15 cellular contexts compared by ENCODE assay signal in genomic region chr11:218815-219593, GRCh38. TPM values are rescaled to one million over a fixed set of nuclear protein-coding genes. Genes with fewer than 3 reads are reported as not detected.
DNase-seq lines count a peak whose midpoint lies in the region; ATAC-seq and TF ChIP-seq lines count a peak whose summit lies in the region.
"Had no signal": no experiment of that assay in that cellular context is flagged by ENCODE, and none has a peak within 500 bp of the region (broad histone marks: within the 10 kb centered on the region; RNA-seq: fewer than 3 reads in every experiment).

No MANE protein-coding gene starts in this region.

- H3K36me3 ChIP-seq in upper lobe of left lung: peaks cover 6 to 37% (median 21%) of the 10 kb centered on the region in 4 donors
- H3K36me3 ChIP-seq in CD8-positive, alpha-beta memory T cell (ENCODE audit: insufficient read depth, low read length): peaks cover 10% of the 10 kb centered on the region

- H3K27ac Mint-ChIP-seq in activated naive CD4-positive, alpha-beta T cell treated with anti-CD3 and anti-CD28 coated beads, Interleukin-2, amount 50 U/mL, for 72 hours: peak overlapping the region; percentile 71 to 80
- H3K27ac Mint-ChIP-seq in activated naive CD4-positive, alpha-beta T cell treated with anti-CD3 and anti-CD28 coated beads for 36 hours: no peak overlapping the region
- H3K27ac Mint-ChIP-seq in activated T-helper 17 cell treated with anti-CD3 and anti-CD28 coated beads, Interleukin-2, amount 50 U/mL, for 72 hours: peak overlapping the region; percentile 70
- H3K27ac Mint-ChIP-seq in chondrocyte (ENCODE audit: unreplicated experiment): no peak overlapping the region
- peak overlapping the region in 3 of 8 donors; percentile 27 to 42 (median 30) for H3K27ac Mint-ChIP-seq in CD8-positive, alpha-beta memory T cell
- H3K27ac Mint-ChIP-seq: CD8-positive, alpha-beta T cell had no signal

- no peak for ATAC-seq in activated naive CD4-positive, alpha-beta T cell treated with anti-CD3 and anti-CD28 coated beads, Interleukin-2, amount 50 U/mL, for 72 hours
- ATAC-seq in activated T-helper 17 cell treated with anti-CD3 and anti-CD28 coated beads, Interleukin-2, amount 50 U/mL, for 72 hours (replicated peaks): no peak
- no peak for ATAC-seq in upper lobe of left lung (ENCODE audit: low FRiP score in 2 of 2)
- ATAC-seq: CD8-positive, alpha-beta T cell had no signal

- intact Hi-C loops in activated naive CD4-positive, alpha-beta T cell treated with anti-CD3 and anti-CD28 coated beads for 36 hours (cut with micrococcal nuclease): no loop called here

- no peaks in the 10 kb centered on the region for H3K4me1 ChIP-seq in upper lobe of left lung
- no peaks in the 10 kb centered on the region for H3K4me1 ChIP-seq in CD8-positive, alpha-beta memory T cell (ENCODE audit: insufficient read depth, low read length)

- no peak overlapping the region for H3K27ac ChIP-seq in upper lobe of left lung
- H3K27ac ChIP-seq in CD8-positive, alpha-beta memory T cell (ENCODE audit: low read depth, low read length): no peak overlapping the region

- H3K4me3 Mint-ChIP-seq in activated naive CD4-positive, alpha-beta T cell treated with anti-CD3 and anti-CD28 coated beads for 36 hours: no peak overlapping the region
- H3K4me3 Mint-ChIP-seq in activated T-helper 17 cell treated with anti-CD3 and anti-CD28 coated beads, Interleukin-2, amount 50 U/mL, for 72 hours: no peak overlapping the region
- no peak overlapping the region for H3K4me3 Mint-ChIP-seq in chondrocyte (ENCODE audit: unreplicated experiment)
- no peak overlapping the region for H3K4me3 Mint-ChIP-seq in CD8-positive, alpha-beta memory T cell
- H3K4me3 Mint-ChIP-seq: CD8-positive, alpha-beta T cell had no signal

- H3K9me3 ChIP-seq in upper lobe of left lung: no peaks in the 10 kb centered on the region
- no peaks in the 10 kb centered on the region for H3K9me3 ChIP-seq in CD8-positive, alpha-beta memory T cell (ENCODE audit: low read length)

- H3K36me3 Mint-ChIP-seq in activated naive CD4-positive, alpha-beta T cell treated with anti-CD3 and anti-CD28 coated beads, Interleukin-2, amount 50 U/mL, for 72 hours: no peaks in the 10 kb centered on the region
- peaks cover 6% of the 10 kb centered on the region for H3K36me3 Mint-ChIP-seq in activated naive CD4-positive, alpha-beta T cell treated with anti-CD3 and anti-CD28 coated beads for 36 hours (ENCODE audit: low read depth)
- H3K36me3 Mint-ChIP-seq in activated T-helper 17 cell treated with anti-CD3 and anti-CD28 coated beads, Interleukin-2, amount 50 U/mL, for 72 hours (ENCODE audit: low read depth): peaks cover 32% of the 10 kb centered on the region
- peaks cover 23% of the 10 kb centered on the region for H3K36me3 Mint-ChIP-seq in chondrocyte (ENCODE audit: low read depth)
- H3K36me3 Mint-ChIP-seq in CD8-positive, alpha-beta memory T cell: peaks cover 0 to 53% (median 9%) of the 10 kb centered on the region in 3 donors

- H3K4me1 Mint-ChIP-seq in activated naive CD4-positive, alpha-beta T cell treated with anti-CD3 and anti-CD28 coated beads for 36 hours (ENCODE audit: low read depth): peaks cover 7% of the 10 kb centered on the region
- peaks cover 3% of the 10 kb centered on the region for H3K4me1 Mint-ChIP-seq in activated T-helper 17 cell treated with anti-CD3 and anti-CD28 coated beads, Interleukin-2, amount 50 U/mL, for 72 hours
- no peaks in the 10 kb centered on the region for H3K4me1 Mint-ChIP-seq in chondrocyte (ENCODE audit: low read depth)
- peaks cover 0 to 5% (median 0%) of the 10 kb centered on the region in 3 donors for H3K4me1 Mint-ChIP-seq in CD8-positive, alpha-beta memory T cell

- CTCF ChIA-PET in activated naive CD4-positive, alpha-beta T cell treated with anti-CD3 and anti-CD28 coated beads for 36 hours (lab: Charles Lee): interaction anchor here (1.2 kb wide), 1 partner anchor 12 kb away, joined by 6 read pairs; the partner anchor contains the start of genes BET1L and RIC8A
- CTCF ChIA-PET in CD8-positive, alpha-beta memory T cell (lab: Charles Lee): no interaction called here

- no peaks in the 10 kb centered on the region for H3K27me3 Mint-ChIP-seq in activated naive CD4-positive, alpha-beta T cell treated with anti-CD3 and anti-CD28 coated beads for 36 hours (ENCODE audit: low read depth)
- no peaks in the 10 kb centered on the region for H3K27me3 Mint-ChIP-seq in activated T-helper 17 cell treated with anti-CD3 and anti-CD28 coated beads, Interleukin-2, amount 50 U/mL, for 72 hours
- H3K27me3 Mint-ChIP-seq in chondrocyte (ENCODE audit: low read depth): no peaks in the 10 kb centered on the region
- H3K27me3 Mint-ChIP-seq in CD8-positive, alpha-beta memory T cell: no peaks in the 10 kb centered on the region

- POLR2A ChIA-PET in CD8-positive, alpha-beta memory T cell (lab: Charles Lee): no interaction called here

- WGBS in upper lobe of left lung, 2 donors: 91 to 94% methylated on average over 29 of the region's 29 CpGs

- no peak for TF ChIP-seq POLR2A in upper lobe of left lung (IDR thresholded peaks at IDR 0.05)

- DNase-seq in activated naive CD4-positive, alpha-beta T cell treated with anti-CD3 and anti-CD28 coated beads, Interleukin-2, amount 50 U/mL, for 72 hours (ENCODE audit: low spot score in 2 of 2): no peak
- DNase-seq in activated naive CD4-positive, alpha-beta T cell treated with anti-CD3 and anti-CD28 coated beads for 36 hours: no peak
- DNase-seq in mesenteric fat pad (ENCODE audit: low spot score) (peak; percentile 81), upper lobe of left lung (peak; percentile 9 to 62), chondrocyte (ENCODE audit: low spot score) (no peak)
- no peak for DNase-seq in CD8-positive, alpha-beta memory T cell
- DNase-seq: ACHN; CD8-positive, alpha-beta T cell; GF-D8; KBM-7; NCI-H1048; NCI-H1694; NCI-H2107 had no signal

- H3K9me3 Mint-ChIP-seq in activated naive CD4-positive, alpha-beta T cell treated with anti-CD3 and anti-CD28 coated beads, Interleukin-2, amount 50 U/mL, for 72 hours: no peaks in the 10 kb centered on the region
- no peaks in the 10 kb centered on the region for H3K9me3 Mint-ChIP-seq in activated naive CD4-positive, alpha-beta T cell treated with anti-CD3 and anti-CD28 coated beads for 36 hours
- no peaks in the 10 kb centered on the region for H3K9me3 Mint-ChIP-seq in activated T-helper 17 cell treated with anti-CD3 and anti-CD28 coated beads, Interleukin-2, amount 50 U/mL, for 72 hours
- no peaks in the 10 kb centered on the region for H3K9me3 Mint-ChIP-seq in chondrocyte (ENCODE audit: low read depth)
- H3K9me3 Mint-ChIP-seq in CD8-positive, alpha-beta memory T cell: peaks cover 0 to 1% (median 0%) of the 10 kb centered on the region in 5 donors
- H3K9me3 Mint-ChIP-seq: CD8-positive, alpha-beta T cell had no signal

- TF ChIP-seq CTCF in upper lobe of left lung (IDR thresholded peaks at IDR 0.05) (no peak), chondrocyte (IDR thresholded peaks at IDR 0.05) (no peak)

- no peak for TF ChIP-seq EP300 in upper lobe of left lung (IDR thresholded peaks at IDR 0.05)

- H3K27me3 ChIP-seq in upper lobe of left lung: no peaks in the 10 kb centered on the region
- H3K27me3 ChIP-seq in CD8-positive, alpha-beta memory T cell (ENCODE audit: insufficient read depth, low read length, poor library complexity, severe bottlenecking): no peaks in the 10 kb centered on the region

- no peak overlapping the region for H3K4me3 ChIP-seq in upper lobe of left lung
- no peak overlapping the region for H3K4me3 ChIP-seq in CD8-positive, alpha-beta memory T cell (ENCODE audit: low read length)

RNA-seq across cellular contexts. Expression of gene RIC8A, which starts 11.5 kb away (rescaled TPM):
- total RNA-seq in activated naive CD4-positive, alpha-beta T cell treated with anti-CD3 and anti-CD28 coated beads, Interleukin-2, amount 50 U/mL, for 72 hours: 100 to 1,000 TPM; 110 to 179 TPM
- 10 to 100 TPM; 74.9 to 85.0 TPM for total RNA-seq in activated naive CD4-positive, alpha-beta T cell treated with anti-CD3 and anti-CD28 coated beads for 36 hours
- total RNA-seq in activated T-helper 17 cell treated with anti-CD3 and anti-CD28 coated beads, Interleukin-2, amount 50 U/mL, for 72 hours: 100 to 1,000 TPM; 118 to 139 TPM
- total RNA-seq in mesenteric fat pad (107 TPM), upper lobe of left lung (100 to 1,000 TPM in 4 of 6 donors, 10 to 100 TPM in 2; 65.9 to 135 (median 105) TPM), chondrocyte (107 to 130 TPM (median 124 TPM) in 3 replicates)
- 100 to 1,000 TPM; 137 to 139 TPM for total RNA-seq in CD8-positive, alpha-beta memory T cell
- 103 TPM for polyA plus RNA-seq in CD8-positive, alpha-beta memory T cell

RNA-seq across cellular contexts. Expression of gene BET1L, which starts 11.8 kb away (rescaled TPM):
- total RNA-seq in activated naive CD4-positive, alpha-beta T cell treated with anti-CD3 and anti-CD28 coated beads, Interleukin-2, amount 50 U/mL, for 72 hours: 10 to 100 TPM; 53.3 to 81.6 TPM
- 10 to 100 TPM; 50.4 to 51.6 TPM for total RNA-seq in activated naive CD4-positive, alpha-beta T cell treated with anti-CD3 and anti-CD28 coated beads for 36 hours
- 10 to 100 TPM; 32.5 to 84.3 TPM for total RNA-seq in activated T-helper 17 cell treated with anti-CD3 and anti-CD28 coated beads, Interleukin-2, amount 50 U/mL, for 72 hours
- total RNA-seq in mesenteric fat pad: 53.4 TPM
- total RNA-seq in upper lobe of left lung: 10 to 100 TPM; 24.3 to 70.1 (median 39.0) TPM
- total RNA-seq in chondrocyte: 58.0 to 71.1 TPM (median 59.6 TPM) in 3 replicates
- 10 to 100 TPM; 36.1 to 38.5 TPM for total RNA-seq in CD8-positive, alpha-beta memory T cell
- 60.4 TPM for polyA plus RNA-seq in CD8-positive, alpha-beta memory T cell

RNA-seq across cellular contexts. Expression of gene SIRT3, which starts 17.1 kb away (rescaled TPM):
- total RNA-seq in activated naive CD4-positive, alpha-beta T cell treated with anti-CD3 and anti-CD28 coated beads, Interleukin-2, amount 50 U/mL, for 72 hours: 10 to 100 TPM; 11.7 to 38.7 TPM
- total RNA-seq in activated naive CD4-positive, alpha-beta T cell treated with anti-CD3 and anti-CD28 coated beads for 36 hours: 10 to 100 TPM; 16.1 to 20.1 TPM
- 10 to 100 TPM; 16.5 to 48.5 TPM for total RNA-seq in activated T-helper 17 cell treated with anti-CD3 and anti-CD28 coated beads, Interleukin-2, amount 50 U/mL, for 72 hours
- total RNA-seq in mesenteric fat pad: 14.1 TPM
- total RNA-seq in upper lobe of left lung: 10 to 100 TPM; 11.7 to 37.6 (median 24.0) TPM
- total RNA-seq in chondrocyte: 14.5 to 20.9 TPM (median 18.5 TPM) in 3 replicates
- total RNA-seq in CD8-positive, alpha-beta memory T cell: 10 to 100 TPM; 13.6 to 14.8 TPM
- polyA plus RNA-seq in CD8-positive, alpha-beta memory T cell: 12.2 TPM

RNA-seq across cellular contexts. Expression of gene PSMD13, which starts 17.8 kb away (rescaled TPM):
- 100 to 1,000 TPM; 196 to 273 TPM for total RNA-seq in activated naive CD4-positive, alpha-beta T cell treated with anti-CD3 and anti-CD28 coated beads, Interleukin-2, amount 50 U/mL, for 72 hours
- 100 to 1,000 TPM; 206 to 210 TPM for total RNA-seq in activated naive CD4-positive, alpha-beta T cell treated with anti-CD3 and anti-CD28 coated beads for 36 hours
- 100 to 1,000 TPM; 153 to 211 TPM for total RNA-seq in activated T-helper 17 cell treated with anti-CD3 and anti-CD28 coated beads, Interleukin-2, amount 50 U/mL, for 72 hours
- total RNA-seq in mesenteric fat pad (100 TPM), upper lobe of left lung (100 to 1,000 TPM in 4 of 6 donors, 10 to 100 TPM in 2; 85.2 to 113 (median 106) TPM), chondrocyte (103 to 122 TPM (median 104 TPM) in 3 replicates)
- total RNA-seq in CD8-positive, alpha-beta memory T cell: 100 to 1,000 TPM; 235 to 237 TPM
- 218 TPM for polyA plus RNA-seq in CD8-positive, alpha-beta memory T cell

RNA-seq across cellular contexts. Expression of gene SCGB1C1, which starts 26.1 kb away (rescaled TPM):
- total RNA-seq in activated naive CD4-positive, alpha-beta T cell treated with anti-CD3 and anti-CD28 coated beads, Interleukin-2, amount 50 U/mL, for 72 hours: under 1 TPM in 1 of 2 donors, not detected in 1; 0.64 TPM
- total RNA-seq in activated naive CD4-positive, alpha-beta T cell treated with anti-CD3 and anti-CD28 coated beads for 36 hours: not detected
- total RNA-seq in activated T-helper 17 cell treated with anti-CD3 and anti-CD28 coated beads, Interleukin-2, amount 50 U/mL, for 72 hours: not detected
- total RNA-seq in mesenteric fat pad: not detected
- not detected for total RNA-seq in upper lobe of left lung
- not detected in 3 replicates for total RNA-seq in chondrocyte
- not detected for total RNA-seq in CD8-positive, alpha-beta memory T cell
- polyA plus RNA-seq in CD8-positive, alpha-beta memory T cell: not detected
- total RNA-seq: CD8-positive, alpha-beta T cell; H4 had no signal

Comparison
In these comparisons a context has a peak if more than half of its experiments do, and no peak if none do; other contexts are left out.
1. H3K27ac Mint-ChIP-seq: peak in activated naive CD4-positive, alpha-beta T cell treated with anti-CD3 and anti-CD28 coated beads, Interleukin-2, amount 50 U/mL, for 72 hours (2 of 2) and activated T-helper 17 cell treated with anti-CD3 and anti-CD28 coated beads, Interleukin-2, amount 50 U/mL, for 72 hours (single experiment); none in activated naive CD4-positive, alpha-beta T cell treated with anti-CD3 and anti-CD28 coated beads for 36 hours (single experiment) and chondrocyte (single experiment).
2. DNase-seq: peak in mesenteric fat pad (single experiment) and upper lobe of left lung (2 of 2); none in activated naive CD4-positive, alpha-beta T cell treated with anti-CD3 and anti-CD28 coated beads, Interleukin-2, amount 50 U/mL, for 72 hours (0 of 2), activated naive CD4-positive, alpha-beta T cell treated with anti-CD3 and anti-CD28 coated beads for 36 hours (single experiment), chondrocyte (single experiment) and CD8-positive, alpha-beta memory T cell (0 of 5).